Comparison of ENCODE assay signal across 30 cellular contexts in genomic region chr13:43107780-43108179, GRCh38.
DNase-seq lines count a peak whose midpoint lies in the region; ATAC-seq, FAIRE-seq and TF ChIP-seq lines count a peak whose summit lies in the region.
"Had no signal": no experiment of that assay in that cellular context is flagged by ENCODE, and none has a peak within 500 bp of the region (broad histone marks: within the 10 kb centered on the region; RNA-seq: fewer than 3 reads in every experiment).

No MANE protein-coding gene starts in this region.

- peaks cover 43% of the 10 kb centered on the region for H3K4me1 Mint-ChIP-seq in HFFc6 (ENCODE audit: low read depth)
- H3K4me1 Mint-ChIP-seq: activated T-helper 17 cell treated with anti-CD3 and anti-CD28 coated beads, Interleukin-2, amount 50 U/mL, for 72 hours had no signal

- H3K4me2 ChIP-seq in BLaER1 (peak overlapping the region; percentile 35), GM12878 (ENCODE audit: control insufficient read depth, insufficient read depth) (no peak overlapping the region)
- H3K4me2 ChIP-seq: smooth muscle cell had no signal

- no peak for FAIRE-seq in GM12878 (lab: Jason Lieb, UNC)
- FAIRE-seq: GM12891 had no signal

- CTCF ChIA-PET in GM12878 (lab: Yijun Ruan, JAX), result interaction anchor here (1.3 to 1.5 kb wide), 2 partner anchors 21 to 42 kb away, joined by 3 to 4 read pairs; no protein-coding TSS in a partner anchor

- H3K4me3 Mint-ChIP-seq in HFFc6, result no peak overlapping the region
- H3K4me3 Mint-ChIP-seq: activated CD4-positive, alpha-beta memory T cell treated with anti-CD3 and anti-CD28 coated beads for 36 hours; activated T-helper 17 cell treated with anti-CD3 and anti-CD28 coated beads, Interleukin-2, amount 50 U/mL, for 72 hours; effector memory CD8-positive, alpha-beta T cell; naive thymus-derived CD4-positive, alpha-beta T cell had no signal

- H4K20me1 ChIP-seq in BLaER1, result no peaks in the 10 kb centered on the region
- H4K20me1 ChIP-seq in GM12878 (ENCODE audit: control insufficient read depth, insufficient read depth), result no peaks in the 10 kb centered on the region

- TF ChIP-seq CTCF in HFFc6 (IDR thresholded peaks at IDR 0.05) (no peak), GM12878 (IDR thresholded peaks at IDR 0.05 in 2 of 3, conservative IDR thresholded peaks at IDR 0.05 in 1 of 3; ENCODE audit: control insufficient read depth in 2 of 3, extremely low read depth in 1 of 3, insufficient read depth in 1 of 3, low read depth in 3 of 3, low read length in 3 of 3) (no peak)

- TSS peak; percentile 22 for BruUV-seq in GM12878 (replicated peaks; lab: Mats Ljungman, UMichigan)

- ATAC-seq in GM12878, result no peak
- no peak for ATAC-seq in HG03108 (IDR thresholded peaks at IDR 0.05; ENCODE audit: unreplicated experiment)
- ATAC-seq in HG02571 (IDR thresholded peaks at IDR 0.05; ENCODE audit: unreplicated experiment), result no peak
- ATAC-seq: activated T-helper 17 cell treated with anti-CD3 and anti-CD28 coated beads, Interleukin-2, amount 50 U/mL, for 72 hours; effector memory CD8-positive, alpha-beta T cell; naive thymus-derived CD4-positive, alpha-beta T cell; psoas muscle had no signal

- WGBS in GM12878 (ENCODE audit: insufficient coverage, insufficient replicate concordance, low lambda C conversion rate, missing lambda C conversion rate), result 98% methylated on average over 2 of the region's 2 CpGs

- POLR2A ChIA-PET in GM12878 (lab: Charles Lee), result no interaction called here

- H3K4me1 ChIP-seq in BLaER1 (peaks cover 19% of the 10 kb centered on the region), GM12878 (ENCODE audit: control insufficient read depth, insufficient read depth, low read length) (no peaks in the 10 kb centered on the region), muscle layer of duodenum (ENCODE audit: control insufficient read depth in 1 of 2, insufficient read depth in 2 of 2, low read length in 2 of 2) (peaks cover 5 to 20% of the 10 kb centered on the region in 2 donors)
- H3K4me1 ChIP-seq: psoas muscle, tibial nerve had no signal

- H3K36me3 Mint-ChIP-seq in HFFc6 (ENCODE audit: low read depth), result peaks cover 8% of the 10 kb centered on the region; the same call in 1 of the 2 replicates

- H3K27me3 Mint-ChIP-seq in HFFc6 (ENCODE audit: insufficient read depth), result no peaks in the 10 kb centered on the region; the same call in 1 of the 2 replicates
- H3K27me3 Mint-ChIP-seq: activated CD4-positive, alpha-beta memory T cell treated with anti-CD3 and anti-CD28 coated beads for 36 hours; activated T-helper 17 cell treated with anti-CD3 and anti-CD28 coated beads, Interleukin-2, amount 50 U/mL, for 72 hours; effector memory CD8-positive, alpha-beta T cell had no signal

- H3K27ac Mint-ChIP-seq in HFFc6, result peak overlapping the region; percentile 40
- H3K27ac Mint-ChIP-seq: activated CD4-positive, alpha-beta memory T cell treated with anti-CD3 and anti-CD28 coated beads for 36 hours; activated T-helper 17 cell treated with anti-CD3 and anti-CD28 coated beads, Interleukin-2, amount 50 U/mL, for 72 hours; effector memory CD8-positive, alpha-beta T cell; naive thymus-derived CD4-positive, alpha-beta T cell had no signal

- in situ Hi-C loops in GM12878 (cut with MboI), result no loop called here

- TF ChIP-seq EP300 in GM12878 (IDR thresholded peaks at IDR 0.05; ENCODE audit: borderline replicate concordance in 1 of 2, control insufficient read depth in 1 of 2, low read depth in 2 of 2, low read length in 2 of 2), result no peak

- SMC1A ChIA-PET in GM12878 (lab: Charles Lee; ENCODE audit: uncharacterized antibody, unreplicated experiment), result interaction anchor here (0.8 to 1.0 kb wide), 2 partner anchors 20 to 152 kb away, joined by 3 to 4 read pairs; no protein-coding TSS in a partner anchor

- H3K27me3 ChIP-seq in BLaER1 (no peaks in the 10 kb centered on the region), GM12878 (replicated peaks in 1 of 2; ENCODE audit: control insufficient read depth in 2 of 2, insufficient read depth in 2 of 2, low read length in 1 of 2) (no peaks in the 10 kb centered on the region), muscle layer of duodenum (ENCODE audit: low read depth, low read length) (no peaks in the 10 kb centered on the region)
- H3K27me3 ChIP-seq: tibial nerve had no signal

- H3K9ac ChIP-seq in BLaER1, result no peak overlapping the region
- H3K9ac ChIP-seq in GM12878 (ENCODE audit: control insufficient read depth, insufficient read depth, low read length), result no peak overlapping the region

- RAD21 ChIA-PET in GM12878 (lab: Charles Lee; ENCODE audit: unreplicated experiment), result no interaction called here

- H3K27ac ChIP-seq in BLaER1 (no peak overlapping the region), GM12878 (ENCODE audit: control insufficient read depth, insufficient read depth) (no peak overlapping the region), muscle layer of duodenum (ENCODE audit: low read length) (peak overlapping the region; percentile 2)
- H3K27ac ChIP-seq: C4-2B, coronary artery, left ventricle myocardium inferior, psoas muscle, tibial nerve had no signal

- H3K79me2 ChIP-seq in GM12878 (ENCODE audit: control insufficient read depth, insufficient read depth, low read length), result peaks cover 2% of the 10 kb centered on the region; the same call in 1 of the 2 replicates

- H3K4me3 ChIP-seq in BLaER1 (no peak overlapping the region), GM12878 (no peak overlapping the region), muscle layer of duodenum (ENCODE audit: low read depth in 1 of 2, low read length in 2 of 2) (no peak overlapping the region)
- H3K4me3 ChIP-seq: coronary artery, left ventricle myocardium inferior, psoas muscle, smooth muscle cell, tibial nerve had no signal

- H3K36me3 ChIP-seq in BLaER1, result no peaks in the 10 kb centered on the region
- H3K36me3 ChIP-seq in GM12878 (ENCODE audit: control insufficient read depth in 2 of 2, insufficient read depth in 2 of 2, low read length in 1 of 2), result peaks cover 0 to 2% of the 10 kb centered on the region in 2 experiments; a peak in 1 of 4 replicates
- H3K36me3 ChIP-seq in muscle layer of duodenum (ENCODE audit: control insufficient read depth in 1 of 2, insufficient read depth in 2 of 2, low read length in 2 of 2), result peaks cover 0 to 4% of the 10 kb centered on the region in 2 donors

- TF ChIP-seq POLR2A in GM12878 (IDR thresholded peaks at IDR 0.05; ENCODE audit: low read depth, low read length), result no peak

- H3K9me3 ChIP-seq in BLaER1, result no peaks in the 10 kb centered on the region
- H3K9me3 ChIP-seq in GM12878 (replicated peaks; ENCODE audit: control insufficient read depth, insufficient read depth, low read length), result no peaks in the 10 kb centered on the region
- no peaks in the 10 kb centered on the region for H3K9me3 ChIP-seq in muscle layer of duodenum (ENCODE audit: control insufficient read depth in 1 of 2, low read length in 2 of 2)
- H3K9me3 ChIP-seq: left ventricle myocardium inferior, psoas muscle, tibial nerve had no signal

- no peak for TF ChIP-seq RAD21 in GM12878 (IDR thresholded peaks at IDR 0.05; ENCODE audit: insufficient read depth, low read depth, low read length)

- intact Hi-C loops in GM12878 (cut with micrococcal nuclease; ENCODE audit: unreplicated experiment), result no loop called here

- H2AFZ ChIP-seq in GM12878 (ENCODE audit: control insufficient read depth, low read depth, low read length), result no peak overlapping the region

- H3K9me3 Mint-ChIP-seq in HFFc6, result no peaks in the 10 kb centered on the region
- H3K9me3 Mint-ChIP-seq: activated CD4-positive, alpha-beta memory T cell treated with anti-CD3 and anti-CD28 coated beads for 36 hours; activated T-helper 17 cell treated with anti-CD3 and anti-CD28 coated beads, Interleukin-2, amount 50 U/mL, for 72 hours; effector memory CD8-positive, alpha-beta T cell; naive thymus-derived CD4-positive, alpha-beta T cell had no signal

- DNase-seq in HFFc6 (no peak), GM12878 (ENCODE audit: low read depth, low spot score) (no peak), AG08395 (ENCODE audit: low spot score) (no peak)
- DNase-seq: activated CD4-positive, alpha-beta memory T cell treated with anti-CD3 and anti-CD28 coated beads for 36 hours; activated CD4-positive, CD25-positive, alpha-beta regulatory T cell treated with anti-CD3 and anti-CD28 coated beads, Interleukin-2, amount 50 U/mL, for 72 hours; activated CD8-positive, alpha-beta memory T cell treated with anti-CD3 and anti-CD28 coated beads, Interleukin-2, amount 50 U/mL, for 4 hours; activated naive CD4-positive, alpha-beta T cell treated with anti-CD3 and anti-CD28 coated beads, Interleukin-2, amount 50 U/mL, for 16 hours; amygdala; DMS79 treated with DMSO at 0.1 percent for 48 hours; effector memory CD8-positive, alpha-beta T cell; erythroblast; hypothalamus; left ventricle myocardium inferior; naive thymus-derived CD4-positive, alpha-beta T cell; NCI-H1105 treated with DMSO at 0.1 percent for 48 hours; NCI-H1930; psoas muscle; RPMI8226; stimulated activated CD4-positive, alpha-beta T cell treated with anti-CD3 and anti-CD28 coated beads, Interleukin-1b, Interleukin-23, amount 100 ng/mL, for 48 hours; stimulated activated CD8-positive, alpha-beta memory T cell treated with anti-CD3 and anti-CD28 coated beads, Interleukin-4, amount 100 ng/mL, for 48 hours had no signal

TF ChIP-seq in GM12878, 131 proteins besides CTCF, POLR2A, EP300 and RAD21 (continues in another document):
- TF ChIP-seq SREBF2 (IDR thresholded peaks at IDR 0.05; ENCODE audit: low read length) (no peak), SUPT20H (IDR thresholded peaks at IDR 0.05; ENCODE audit: borderline replicate concordance, control insufficient read depth, low read depth, low read length) (no peak), RAD51 (IDR thresholded peaks at IDR 0.05) (no peak), BHLHE40 (IDR thresholded peaks at IDR 0.05; ENCODE audit: borderline replicate concordance in 1 of 2, low read depth in 2 of 2, low read length in 1 of 2) (no peak), NFXL1 (IDR thresholded peaks at IDR 0.05; ENCODE audit: borderline replicate concordance) (no peak)
